31 cellular contexts compared by ENCODE assay signal in genomic region chr1:169062152-169062551, GRCh38.
"Had no signal": no experiment of that assay in that cellular context is flagged by ENCODE, and none has a peak within 500 bp of the region (broad histone marks: within the 10 kb centered on the region; RNA-seq: fewer than 3 reads in every experiment).

No MANE protein-coding gene starts in this region.

- DNase-seq: activated CD4-positive, alpha-beta T cell treated with anti-CD3 and anti-CD28 coated beads for 36 hours; activated CD4-positive, alpha-beta T cell treated with anti-CD3 and anti-CD28 coated beads, Interleukin-2, amount 10 ng/mL, durations not matched to agents 7 days and 5 days; activated CD4-positive, alpha-beta T cell treated with anti-CD3 and anti-CD28 coated beads, Interleukin-2, amount 50 U/mL, for 48 hours; activated CD4-positive, CD25-positive, alpha-beta regulatory T cell; activated CD4-positive, CD25-positive, alpha-beta regulatory T cell treated with anti-CD3 and anti-CD28 coated beads, Interleukin-2, amount 50 U/mL, for 72 hours; activated CD8-positive, alpha-beta memory T cell treated with anti-CD3 and anti-CD28 coated beads for 24 hours; activated CD8-positive, alpha-beta T cell treated with anti-CD3 and anti-CD28 coated beads for 36 hours; activated effector memory CD4-positive, alpha-beta T cell treated with Interleukin-2 at 50 U/mL for 16 hours; activated gamma-delta T cell treated with Interleukin-2 at 50 U/mL for 16 hours; activated naive CD4-positive, alpha-beta T cell treated with Interleukin-2 at 50 U/mL for 16 hours; activated naive CD8-positive, alpha-beta T cell treated with anti-CD3 and anti-CD28 coated beads for 36 hours; activated naive CD8-positive, alpha-beta T cell treated with anti-CD3 and anti-CD28 coated beads, Interleukin-2, amount 50 U/mL, for 24 hours; activated T-cell treated with anti-CD3 and anti-CD28 coated beads, Interleukin-2, amount 50 U/mL, for 4 hours; adrenal gland; amygdala; aorta; body of pancreas; central memory CD4-positive, alpha-beta T cell; cerebellar nuclear complex; colonic mucosa; effector CD8-positive, alpha-beta T cell; foreskin fibroblast; glutamatergic neuron; heart left ventricle; T-helper 1 cell; T-helper 17 cell; T1000 had no signal

- H3K36me3 Mint-ChIP-seq: activated naive CD8-positive, alpha-beta T cell treated with anti-CD3 and anti-CD28 coated beads for 36 hours had no signal

- H3K4me3 Mint-ChIP-seq: activated CD4-positive, alpha-beta T cell treated with anti-CD3 and anti-CD28 coated beads for 36 hours; activated CD4-positive, alpha-beta T cell treated with anti-CD3 and anti-CD28 coated beads, Interleukin-2, amount 10 ng/mL, durations not matched to agents 7 days and 5 days; activated CD8-positive, alpha-beta T cell treated with anti-CD3 and anti-CD28 coated beads for 36 hours; activated naive CD4-positive, alpha-beta T cell treated with anti-CD3 and anti-CD28 coated beads, Interleukin-2, amount 50 U/mL, for 24 hours; activated naive CD8-positive, alpha-beta T cell treated with anti-CD3 and anti-CD28 coated beads for 36 hours; activated naive CD8-positive, alpha-beta T cell treated with anti-CD3 and anti-CD28 coated beads, Interleukin-2, amount 50 U/mL, for 24 hours; activated T-cell treated with anti-CD3 and anti-CD28 coated beads, Interleukin-2, amount 50 U/mL, for 4 hours; activated T-helper 17 cell treated with anti-CD3 and anti-CD28 coated beads, Interleukin-2, amount 50 U/mL, for 72 hours; T-helper 17 cell; T-helper 2 cell treated with Interferon-gamma antibody and Interleukin-4, amounts not matched to agents 5 μg/mL and 100 μg/mL, for 36 hours had no signal

- H3K4me1 Mint-ChIP-seq: activated naive CD8-positive, alpha-beta T cell treated with anti-CD3 and anti-CD28 coated beads for 36 hours; activated naive CD8-positive, alpha-beta T cell treated with anti-CD3 and anti-CD28 coated beads, Interleukin-2, amount 50 U/mL, for 24 hours had no signal

- H3K27ac Mint-ChIP-seq: activated CD4-positive, alpha-beta T cell treated with anti-CD3 and anti-CD28 coated beads for 36 hours; activated CD4-positive, alpha-beta T cell treated with anti-CD3 and anti-CD28 coated beads, Interleukin-2, amount 10 ng/mL, durations not matched to agents 7 days and 5 days; activated CD8-positive, alpha-beta T cell treated with anti-CD3 and anti-CD28 coated beads for 36 hours; activated naive CD4-positive, alpha-beta T cell treated with anti-CD3 and anti-CD28 coated beads, Interleukin-2, amount 50 U/mL, for 24 hours; activated naive CD8-positive, alpha-beta T cell treated with anti-CD3 and anti-CD28 coated beads for 36 hours; activated naive CD8-positive, alpha-beta T cell treated with anti-CD3 and anti-CD28 coated beads, Interleukin-2, amount 50 U/mL, for 24 hours; activated T-helper 17 cell treated with anti-CD3 and anti-CD28 coated beads, Interleukin-2, amount 50 U/mL, for 72 hours; T-helper 17 cell; T-helper 2 cell treated with Interferon-gamma antibody and Interleukin-4, amounts not matched to agents 5 μg/mL and 100 μg/mL, for 36 hours had no signal

- H3K9me3 Mint-ChIP-seq: activated T-helper 17 cell treated with anti-CD3 and anti-CD28 coated beads, Interleukin-2, amount 50 U/mL, for 72 hours had no signal

- ATAC-seq: activated CD4-positive, alpha-beta T cell treated with anti-CD3 and anti-CD28 coated beads for 36 hours; activated CD8-positive, alpha-beta T cell treated with anti-CD3 and anti-CD28 coated beads for 36 hours; activated naive CD8-positive, alpha-beta T cell treated with anti-CD3 and anti-CD28 coated beads, Interleukin-2, amount 50 U/mL, for 24 hours; activated T-cell treated with anti-CD3 and anti-CD28 coated beads, Interleukin-2, amount 50 U/mL, for 4 hours; activated T-helper 17 cell treated with anti-CD3 and anti-CD28 coated beads, Interleukin-2, amount 50 U/mL, for 72 hours; body of pancreas; heart left ventricle; T-helper 17 cell had no signal

- H3K27ac ChIP-seq: body of pancreas, colonic mucosa, epithelial cell of prostate had no signal

- H3K4me3 ChIP-seq: adrenal gland, body of pancreas, colonic mucosa, heart left ventricle had no signal

- H3K36me3 ChIP-seq: adrenal gland, colonic mucosa, heart left ventricle had no signal

- H3K4me1 ChIP-seq: adrenal gland, body of pancreas, colonic mucosa had no signal

- H3K27me3 ChIP-seq: adrenal gland, body of pancreas, colonic mucosa, heart left ventricle had no signal

- H3K27me3 Mint-ChIP-seq: activated CD4-positive, alpha-beta T cell treated with anti-CD3 and anti-CD28 coated beads for 36 hours; activated CD8-positive, alpha-beta T cell treated with anti-CD3 and anti-CD28 coated beads for 36 hours; activated naive CD4-positive, alpha-beta T cell treated with anti-CD3 and anti-CD28 coated beads, Interleukin-2, amount 50 U/mL, for 24 hours; activated naive CD8-positive, alpha-beta T cell treated with anti-CD3 and anti-CD28 coated beads for 36 hours; activated naive CD8-positive, alpha-beta T cell treated with anti-CD3 and anti-CD28 coated beads, Interleukin-2, amount 50 U/mL, for 24 hours had no signal

- H3K9me3 ChIP-seq: body of pancreas, colonic mucosa had no signal
